In genomic region chr17:77874303-77875050, GRCh38 we compare ENCODE assay signal across 15 cellular contexts.
"Had no signal": no experiment of that assay in that cellular context is flagged by ENCODE, and none has a peak within 500 bp of the region (broad histone marks: within the 10 kb centered on the region; RNA-seq: fewer than 3 reads in every experiment).

No MANE protein-coding gene starts in this region.

- H3K36me3 ChIP-seq: gastrocnemius medialis, left ventricle myocardium inferior, transverse colon had no signal

- H3K27ac ChIP-seq: gastrocnemius medialis, left ventricle myocardium inferior, transverse colon had no signal

- H3K4me3 ChIP-seq: coronary artery, gastrocnemius medialis, left ventricle myocardium inferior, transverse colon had no signal

- ATAC-seq: activated CD4-positive, CD25-positive, alpha-beta regulatory T cell treated with anti-CD3 and anti-CD28 coated beads, Interleukin-2, amount 50 U/mL, for 24 hours; gastrocnemius medialis; right cardiac atrium; stimulated activated naive B cell treated with anti-CD40 and anti-IgM and Interleukin-4, amounts not matched to agents 10 μg/mL and 1 μg/mL and 100 μg/mL, for 72 hours had no signal

- H3K4me1 ChIP-seq: gastrocnemius medialis, transverse colon had no signal

- DNase-seq: activated CD4-positive, alpha-beta memory T cell treated with anti-CD3 and anti-CD28 coated beads for 36 hours; activated gamma-delta T cell; activated T-cell treated with anti-CD3 and anti-CD28 coated beads, Interleukin-2, amount 50 U/mL, for 4 hours; effector CD8-positive, alpha-beta T cell; gastrocnemius medialis; left ventricle myocardium inferior; mesendoderm; stimulated activated CD4-positive, alpha-beta T cell treated with anti-CD3 and anti-CD28 coated beads, Interleukin-2, amount 100 ng/mL, for 24 hours; stimulated activated naive B cell treated with anti-CD40 and anti-IgM and Interleukin-4, amounts not matched to agents 10 μg/mL and 1 μg/mL and 100 μg/mL, for 72 hours; substantia nigra; transverse colon had no signal

- H3K27me3 ChIP-seq: gastrocnemius medialis had no signal

- H3K9me3 ChIP-seq: gastrocnemius medialis, transverse colon had no signal

- FAIRE-seq: keratinocyte had no signal
